ENCODE assay signal across 8 cellular contexts in the genomic region with DNA sequence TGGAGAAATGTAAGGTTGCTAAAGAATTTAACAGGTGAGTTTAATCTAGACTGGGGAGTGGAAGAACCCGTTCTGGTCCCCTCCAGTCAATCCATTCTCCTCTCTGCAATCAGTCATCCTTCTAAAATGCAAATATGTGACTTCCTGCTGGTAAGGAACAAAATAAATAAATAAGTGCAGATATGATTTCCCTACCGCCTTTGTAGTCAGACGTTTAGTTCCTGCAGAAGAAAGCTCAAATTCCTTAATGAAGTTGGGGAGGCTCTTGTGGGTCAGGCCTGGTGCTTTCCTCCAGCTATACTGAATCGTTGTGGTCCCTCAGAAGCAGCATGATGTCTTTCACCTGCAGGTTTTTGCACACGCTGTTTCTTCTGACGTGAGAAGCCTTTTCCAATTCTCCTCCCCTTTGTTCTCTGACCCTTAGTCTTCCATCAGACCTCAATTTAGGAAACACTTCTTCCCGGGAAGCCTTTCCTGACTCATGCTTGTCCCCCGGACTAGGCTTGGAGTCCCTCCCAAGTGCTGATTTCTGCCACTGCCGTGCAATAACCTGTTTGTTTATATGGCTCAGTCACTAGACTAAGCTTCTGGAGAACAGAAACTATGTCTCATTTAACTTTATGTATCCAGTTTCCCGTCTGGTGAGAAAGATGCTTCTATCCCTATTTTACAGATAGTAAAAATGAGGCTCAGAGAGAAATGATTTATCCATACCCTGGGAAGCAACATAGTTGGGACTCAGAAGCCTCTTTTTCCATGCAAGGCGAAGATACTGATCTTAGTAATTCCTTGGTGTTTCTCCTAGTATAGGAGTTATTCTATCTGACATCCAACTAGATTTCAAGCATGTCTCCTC. TPM values are rescaled to one million over a fixed set of nuclear protein-coding genes. Genes with fewer than 3 reads are reported as not detected.
DNase-seq lines count a peak whose midpoint lies in the region; ATAC-seq and TF ChIP-seq lines count a peak whose summit lies in the region.

No MANE protein-coding gene starts in this region.

- peak overlapping the region; percentile 99 for H3K56ac ChIP-seq in mesendoderm (ENCODE audit: low read length)

- no peak overlapping the region for H3K18ac ChIP-seq in mesendoderm (ENCODE audit: low read length)

- TF ChIP-seq POLR2A in body of pancreas (IDR thresholded peaks at IDR 0.05), result no peak

- H2AK5ac ChIP-seq in mesendoderm (ENCODE audit: low read length), result no peak overlapping the region

- no peaks in the 10 kb centered on the region for H3K27me3 ChIP-seq in ACC112 (ENCODE audit: insufficient read depth, low read length)
- no peaks in the 10 kb centered on the region for H3K27me3 ChIP-seq in HL-60 (ENCODE audit: insufficient read depth, poor library complexity, severe bottlenecking)
- H3K27me3 ChIP-seq in body of pancreas, result no peaks in the 10 kb centered on the region
- no peaks in the 10 kb centered on the region for H3K27me3 ChIP-seq in mesendoderm (ENCODE audit: insufficient read depth, low read length, poor library complexity)

- no peak overlapping the region for H2BK120ac ChIP-seq in mesendoderm (ENCODE audit: low read depth, low read length)

- H3K9me3 ChIP-seq in body of pancreas, result no peaks in the 10 kb centered on the region

- H3K4me1 ChIP-seq in ACC112 (ENCODE audit: control insufficient read depth, insufficient read depth, low read length, unreplicated experiment) (peaks cover 29% of the 10 kb centered on the region), body of pancreas (peaks cover 40% of the 10 kb centered on the region), mesendoderm (ENCODE audit: control insufficient read depth, low read depth, low read length) (peaks cover 6% of the 10 kb centered on the region)

- peaks cover 62% of the 10 kb centered on the region for H3K79me2 ChIP-seq in ACC112 (ENCODE audit: control insufficient read depth, insufficient read depth, low read length, unreplicated experiment)
- H3K79me2 ChIP-seq in mesendoderm (ENCODE audit: control insufficient read depth, insufficient read depth, low read length), result peaks cover 57% of the 10 kb centered on the region

- no peak for TF ChIP-seq CTCF in HL-60 (IDR thresholded peaks at IDR 0.05; ENCODE audit: insufficient read depth, low read length)
- no peak for TF ChIP-seq CTCF in body of pancreas (IDR thresholded peaks at IDR 0.05)

- H3K27ac ChIP-seq in ACC112 (ENCODE audit: low read depth, low read length), result peak overlapping the region; percentile 70; the same call in 1 of the 2 replicates
- peak overlapping the region; percentile 91 for H3K27ac ChIP-seq in HL-60 (replicated peaks)
- H3K27ac ChIP-seq in body of pancreas, result peak overlapping the region in 3 of 4 donors; percentile 80 to 88 (median 85)
- H3K27ac ChIP-seq in mesendoderm (ENCODE audit: low read depth, low read length), result no peak overlapping the region

- no peak overlapping the region for H4K5ac ChIP-seq in mesendoderm (ENCODE audit: low read length)

- H4K8ac ChIP-seq in mesendoderm (ENCODE audit: low read depth, low read length), result no peak overlapping the region

- H3K23ac ChIP-seq in mesendoderm (ENCODE audit: low read length), result no peak overlapping the region

- WGBS in body of pancreas, 2 donors, result 10 to 12% methylated on average over 11 of the region's 11 CpGs
- WGBS in mesendoderm (ENCODE audit: extremely low coverage, insufficient coverage, low lambda C conversion rate), result no CpG with 5 or more reads among the region's 11 CpGs

- H3K9ac ChIP-seq in mesendoderm (ENCODE audit: low read length), result peak overlapping the region; percentile 99

- intact Hi-C loops in body of pancreas (cut with DNase I), result no loop called here
- intact Hi-C loops in posterior vena cava (cut with DNase I), result no loop called here

- H2BK5ac ChIP-seq in mesendoderm (ENCODE audit: low read length), result no peak overlapping the region

- peaks cover 12% of the 10 kb centered on the region for H3K79me1 ChIP-seq in mesendoderm (ENCODE audit: low read length)

- H3K4me3 ChIP-seq in ACC112 (ENCODE audit: low read depth, low read length), result peak overlapping the region; percentile 94
- peak overlapping the region; percentile 90 for H3K4me3 ChIP-seq in HL-60 (replicated peaks; ENCODE audit: insufficient read depth, low read length)
- peak overlapping the region; percentile 64 to 72 for H3K4me3 ChIP-seq in body of pancreas
- H3K4me3 ChIP-seq in mesendoderm (ENCODE audit: low read length), result peak overlapping the region; percentile 98

- ATAC-seq in body of pancreas, result no peak
- no peak for ATAC-seq in GM18519 (IDR thresholded peaks at IDR 0.05; ENCODE audit: low FRiP score, unreplicated experiment)

- DNase-seq in HL-60 (ENCODE audit: low read depth in 1 of 2, low spot score in 1 of 2) (no peak), body of pancreas (no peak), mesendoderm (peak; percentile 23), GM19238 (ENCODE audit: insufficient read length, low spot score) (no peak), posterior vena cava (ENCODE audit: low spot score) (no peak), DMS79 (lab: John Stamatoyannopoulos, UW) (no peak)

- no peak overlapping the region for H3K4ac ChIP-seq in mesendoderm (ENCODE audit: low read depth, low read length)

- H2BK15ac ChIP-seq in mesendoderm (replicated peaks; ENCODE audit: low read depth), result no peak overlapping the region

- H2AFZ ChIP-seq in ACC112 (ENCODE audit: low read length, unreplicated experiment), result no peak overlapping the region

- H3K4me2 ChIP-seq in mesendoderm (ENCODE audit: low read length), result peak overlapping the region; percentile 91

- H3K36me3 ChIP-seq in ACC112 (ENCODE audit: insufficient read depth, low read length) (peaks cover 14% of the 10 kb centered on the region), body of pancreas (replicated peaks in 1 of 2; ENCODE audit: insufficient read depth in 1 of 2, low read depth in 2 of 2) (peaks cover 0 to 3% of the 10 kb centered on the region in 2 donors), mesendoderm (ENCODE audit: control insufficient read depth, insufficient read depth, low read length) (peaks cover 6% of the 10 kb centered on the region)

RNA-seq across cellular contexts. Expression of a gene that starts 1.3 kb away (rescaled TPM):
- total RNA-seq in body of pancreas (10 to 100 TPM; 62.3 to 91.3 TPM), posterior vena cava (10 to 100 TPM; 70.6 to 73.3 TPM)
- 274 TPM for polyA plus RNA-seq in mesendoderm (2013, experiment 1 of 2)
- polyA plus RNA-seq in mesendoderm (2013, experiment 2 of 2), result 301 TPM

RNA-seq across cellular contexts. Expression of a gene that starts 22.2 kb away (rescaled TPM):
- total RNA-seq in body of pancreas (1 to 10 TPM; 4.9 to 6.5 TPM), posterior vena cava (10 to 100 TPM; 10.5 to 11.2 TPM)
- polyA plus RNA-seq in mesendoderm (2013, experiment 1 of 2), result 8.0 TPM
- polyA plus RNA-seq in mesendoderm (2013, experiment 2 of 2), result 8.4 TPM
